ENCODE assay signal across 1 cellular context in the genomic region with DNA sequence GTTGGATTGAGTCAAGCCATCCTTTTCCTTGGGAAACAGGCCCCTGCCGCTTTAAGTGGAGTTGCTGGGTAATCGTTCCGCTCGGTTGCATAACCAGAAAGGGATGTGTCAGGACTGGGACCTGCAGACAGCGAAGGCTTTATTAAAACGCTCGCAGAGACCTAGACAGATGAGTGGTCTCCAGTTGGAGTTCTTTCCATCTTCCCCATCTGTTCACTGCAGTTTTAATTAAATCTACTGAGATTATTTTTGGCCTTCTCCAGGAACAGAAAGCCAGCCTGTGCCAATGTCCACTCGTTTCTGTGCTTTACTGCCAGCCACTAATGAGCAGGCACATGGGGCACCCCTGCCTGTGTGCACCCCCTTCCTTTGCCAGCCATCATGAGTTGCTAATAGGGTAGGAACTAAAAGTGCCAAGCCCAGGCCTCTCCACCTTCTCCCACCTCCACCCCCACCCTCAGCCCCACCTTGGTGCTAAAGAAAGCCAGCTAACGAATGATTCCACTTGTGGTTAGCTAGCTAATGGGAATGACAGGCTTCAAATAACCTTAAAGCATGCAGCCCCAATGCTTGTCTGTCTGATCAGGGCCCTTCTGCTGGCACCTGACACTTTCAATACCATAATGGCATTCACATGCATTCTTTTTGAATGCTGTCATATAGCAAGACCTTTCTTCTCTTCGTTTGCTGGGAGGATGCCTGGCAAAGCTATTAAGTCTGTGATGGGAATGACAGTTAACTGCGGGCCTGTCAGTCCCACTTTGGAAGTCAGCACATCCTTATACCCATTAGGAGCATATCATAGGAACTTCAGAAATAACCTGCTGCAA.
TF ChIP-seq lines count a peak whose summit lies in the region.

No MANE protein-coding gene starts in this region.

TF ChIP-seq in HEK293, 187 proteins besides CTCF, POLR2A, EP300 and RAD21 (continued from another document):
- TF ChIP-seq ZNF791 (tag by site-specific recombination; IDR thresholded peaks at IDR 0.05) (no peak), ZIC2 (tag by site-specific recombination; IDR thresholded peaks at IDR 0.05) (0 out of 2 replicates have a peak, but pooled peaks have one; percentile 32)
